ENCODE assay signal across 9 cellular contexts in the genomic region with DNA sequence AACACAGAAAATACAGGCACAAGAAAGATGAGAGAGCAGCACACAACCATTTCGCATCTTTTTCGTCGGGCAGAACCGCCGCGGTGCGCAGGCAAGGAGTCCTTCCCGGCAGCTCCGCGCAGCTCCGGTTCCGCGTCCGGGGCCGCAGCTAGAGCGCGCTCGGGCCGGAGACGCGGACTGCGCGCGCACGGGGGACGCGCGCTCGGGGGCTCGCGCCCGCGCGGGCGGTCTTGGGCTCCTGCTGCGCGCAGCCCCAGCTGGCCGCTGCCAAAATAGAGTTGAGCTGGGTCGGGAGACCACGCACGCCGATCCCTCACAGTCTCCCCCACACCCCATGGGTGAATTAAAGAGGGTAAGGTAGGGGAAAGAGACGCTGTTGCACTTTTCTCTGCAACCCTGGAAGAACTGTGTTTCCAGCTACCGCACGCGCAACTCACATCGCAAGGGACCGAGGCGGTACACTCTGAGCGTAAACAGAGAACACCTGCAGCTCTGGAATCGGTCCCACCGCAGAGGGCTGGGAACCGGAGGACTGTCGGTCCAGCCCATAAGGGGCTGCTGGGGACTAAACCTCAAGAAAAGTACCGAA. TPM values are rescaled to one million over a fixed set of nuclear protein-coding genes. Genes with fewer than 3 reads are reported as not detected.
DNase-seq lines count a peak whose midpoint lies in the region; ATAC-seq and TF ChIP-seq lines count a peak whose summit lies in the region.
"Had no signal": no experiment of that assay in that cellular context is flagged by ENCODE, and none has a peak within 500 bp of the region (broad histone marks: within the 10 kb centered on the region; RNA-seq: fewer than 3 reads in every experiment).

No MANE protein-coding gene starts in this region.

- H4K20me1 ChIP-seq in PC-9 (ENCODE audit: insufficient read depth): no peaks in the 10 kb centered on the region

- H2BK12ac ChIP-seq in mesenchymal stem cell (ENCODE audit: low read length in 2 of 2): no peak overlapping the region

- TF ChIP-seq CTCF in PC-9 (conservative IDR thresholded peaks at IDR 0.05): no peak

- H2BK15ac ChIP-seq in mesenchymal stem cell (ENCODE audit: low read depth, poor library complexity, severe bottlenecking): no peak overlapping the region

- no peak overlapping the region for H4K8ac ChIP-seq in mesenchymal stem cell (ENCODE audit: low read length)

- peak; percentile 73 for DNase-seq in AG20443 (ENCODE audit: low spot score)
- peak; percentile 90 for DNase-seq in H7
- peak; percentile 38 to 63 for DNase-seq in PC-9
- DNase-seq in dermis blood vessel endothelial cell: peak; percentile 75
- DNase-seq in mesenchymal stem cell: peak; percentile 35
- DNase-seq in NCI-H187 (lab: John Stamatoyannopoulos, UW): no peak
- DNase-seq in activated CD4-positive, CD25-positive, alpha-beta regulatory T cell treated with anti-CD3 and anti-CD28 coated beads, Interleukin-2, amount 50 U/mL, for 72 hours: no peak

- H3K18ac ChIP-seq in mesenchymal stem cell (ENCODE audit: low read depth in 1 of 2, low read length in 2 of 2): no peak overlapping the region

- BruUV-seq in PC-9 (replicated peaks; lab: Mats Ljungman, UMichigan): no TSS peak

- H2BK120ac ChIP-seq in mesenchymal stem cell (ENCODE audit: low read depth, low read length): no peak overlapping the region

- H3K36me3 ChIP-seq in H7 (replicated peaks; ENCODE audit: control insufficient read depth, insufficient read depth, low read length): no peaks in the 10 kb centered on the region
- no peaks in the 10 kb centered on the region for H3K36me3 ChIP-seq in PC-9 (ENCODE audit: low read depth)
- H3K36me3 ChIP-seq in mesenchymal stem cell (ENCODE audit: control insufficient read depth in 1 of 2, insufficient read depth in 2 of 2, low read depth in 1 of 2, low read length in 2 of 2): no peaks in the 10 kb centered on the region
- H3K36me3 ChIP-seq: neutrophil had no signal

- H3K14ac ChIP-seq in mesenchymal stem cell (ENCODE audit: low read length in 2 of 2): peak overlapping the region in 1 of 2 experiments; percentile 62

- peak overlapping the region; percentile 68 for H3K9ac ChIP-seq in mesenchymal stem cell (ENCODE audit: low read length)

- POLR2A ChIA-PET in PC-9 (lab: Charles Lee; ENCODE audit: unreplicated experiment): interaction anchor here (0.5 to 0.7 kb wide), 5 partner anchors 9 to 1808 kb away, joined by 3 to 11 read pairs (median 6); no protein-coding TSS in a partner anchor

- no peak for ATAC-seq in HG02840 (IDR thresholded peaks at IDR 0.05; ENCODE audit: low FRiP score, unreplicated experiment)

- no peaks in the 10 kb centered on the region for H3K79me2 ChIP-seq in PC-9 (ENCODE audit: low read depth)

- H3K4me1 ChIP-seq in PC-9 (replicated peaks; ENCODE audit: insufficient read depth) (peaks cover 22% of the 10 kb centered on the region), mesenchymal stem cell (ENCODE audit: control insufficient read depth, insufficient read depth, low read depth, low read length) (peaks cover 8% of the 10 kb centered on the region)

- H3K4ac ChIP-seq in mesenchymal stem cell (ENCODE audit: low read depth in 1 of 2, low read length in 2 of 2): no peak overlapping the region

- H3K27ac ChIP-seq in PC-9 (peak overlapping the region; percentile 40), mesenchymal stem cell (ENCODE audit: low read length, poor library complexity, severe bottlenecking) (no peak overlapping the region)
- H3K27ac ChIP-seq: neutrophil had no signal

- peaks cover 10% of the 10 kb centered on the region for H3F3A ChIP-seq in PC-9 (ENCODE audit: insufficient read depth, low read depth)

- no peaks in the 10 kb centered on the region for H3K79me1 ChIP-seq in mesenchymal stem cell (replicated peaks; ENCODE audit: low read length, poor library complexity, severe bottlenecking)

- H4K91ac ChIP-seq in mesenchymal stem cell (ENCODE audit: low read length): no peak overlapping the region

- H3K23ac ChIP-seq in mesenchymal stem cell (ENCODE audit: low read length in 2 of 2): no peak overlapping the region

- no peaks in the 10 kb centered on the region for H3K9me2 ChIP-seq in PC-9 (ENCODE audit: insufficient read depth)

- H2AK5ac ChIP-seq in mesenchymal stem cell (ENCODE audit: low read length, severe bottlenecking): no peak overlapping the region

- H2BK5ac ChIP-seq in mesenchymal stem cell (ENCODE audit: low read depth, low read length, poor library complexity, severe bottlenecking): no peak overlapping the region

- H3K27me3 ChIP-seq in H7 (ENCODE audit: control insufficient read depth, insufficient read depth, low read length) (peaks cover 46% of the 10 kb centered on the region), PC-9 (ENCODE audit: insufficient read depth, low read depth) (no peaks in the 10 kb centered on the region), mesenchymal stem cell (ENCODE audit: control insufficient read depth in 1 of 2, insufficient read depth in 1 of 2, low read length in 2 of 2) (peaks cover 50 to 62% of the 10 kb centered on the region in 2 experiments)

- H2AFZ ChIP-seq in PC-9: peak overlapping the region; percentile 92
- peak overlapping the region; percentile 58 for H2AFZ ChIP-seq in mesenchymal stem cell (ENCODE audit: low read depth, low read length)

- intact Hi-C loops in PC-9 (cut with micrococcal nuclease; ENCODE audit: unreplicated experiment): loop anchor here (5.0 kb wide), 1 partner anchor 342 kb away; no protein-coding TSS in a partner anchor

- peak overlapping the region; percentile 74 for H3K4me3 ChIP-seq in H7 (ENCODE audit: insufficient read depth, low read depth, low read length)
- peak overlapping the region; percentile 77 for H3K4me3 ChIP-seq in PC-9
- H3K4me3 ChIP-seq in mesenchymal stem cell (ENCODE audit: insufficient read depth in 1 of 2, low read depth in 1 of 2, low read length in 2 of 2): peak overlapping the region; percentile 62 to 80

- WGBS in mesenchymal stem cell: under 1% methylated on average over 34 of the region's 55 CpGs

- H3K9me3 ChIP-seq in PC-9 (ENCODE audit: insufficient read depth, low read depth): no peaks in the 10 kb centered on the region
- H3K9me3 ChIP-seq in mesenchymal stem cell (ENCODE audit: control insufficient read depth, low read length): no peaks in the 10 kb centered on the region
- H3K9me3 ChIP-seq: neutrophil had no signal

- CTCF ChIA-PET in PC-9 (lab: Charles Lee): no interaction called here

- H3K4me2 ChIP-seq in PC-9 (peak overlapping the region; percentile 92), mesenchymal stem cell (ENCODE audit: low read length, poor library complexity, severe bottlenecking) (peak overlapping the region; percentile 78)

RNA-seq across cellular contexts. Expression of a gene that starts 1.6 kb away (rescaled TPM):
- 13.2 and 13.9 TPM in 2 replicates for total RNA-seq in H7 (2014; rRNA removed; shearing (Covaris generic))
- total RNA-seq in PC-9 (2021): 1.8 and 2.1 TPM in 2 replicates
- total RNA-seq in dermis blood vessel endothelial cell: 7.9 and 16.0 TPM in 2 replicates
- 2.0 TPM for polyA plus RNA-seq in mesenchymal stem cell (2013, experiment 1 of 2)
- 1.9 TPM for polyA plus RNA-seq in mesenchymal stem cell (2013, experiment 2 of 2)

Comparison
In these comparisons a context has a peak if more than half of its experiments do, and no peak if none do; other contexts are left out.
1. DNase-seq: peak in AG20443 (single experiment), H7 (single experiment), PC-9 (2 of 2), dermis blood vessel endothelial cell (single experiment) and mesenchymal stem cell (single experiment); none in NCI-H187 (0 of 2) and activated CD4-positive, CD25-positive, alpha-beta regulatory T cell treated with anti-CD3 and anti-CD28 coated beads, Interleukin-2, amount 50 U/mL, for 72 hours (single experiment).
2. Peak in every context shown above with its lines, with median percentiles within 50 percentile points of each other: H3K4me3 ChIP-seq.